ENCODE assay signal across 9 cellular contexts in the genomic region with DNA sequence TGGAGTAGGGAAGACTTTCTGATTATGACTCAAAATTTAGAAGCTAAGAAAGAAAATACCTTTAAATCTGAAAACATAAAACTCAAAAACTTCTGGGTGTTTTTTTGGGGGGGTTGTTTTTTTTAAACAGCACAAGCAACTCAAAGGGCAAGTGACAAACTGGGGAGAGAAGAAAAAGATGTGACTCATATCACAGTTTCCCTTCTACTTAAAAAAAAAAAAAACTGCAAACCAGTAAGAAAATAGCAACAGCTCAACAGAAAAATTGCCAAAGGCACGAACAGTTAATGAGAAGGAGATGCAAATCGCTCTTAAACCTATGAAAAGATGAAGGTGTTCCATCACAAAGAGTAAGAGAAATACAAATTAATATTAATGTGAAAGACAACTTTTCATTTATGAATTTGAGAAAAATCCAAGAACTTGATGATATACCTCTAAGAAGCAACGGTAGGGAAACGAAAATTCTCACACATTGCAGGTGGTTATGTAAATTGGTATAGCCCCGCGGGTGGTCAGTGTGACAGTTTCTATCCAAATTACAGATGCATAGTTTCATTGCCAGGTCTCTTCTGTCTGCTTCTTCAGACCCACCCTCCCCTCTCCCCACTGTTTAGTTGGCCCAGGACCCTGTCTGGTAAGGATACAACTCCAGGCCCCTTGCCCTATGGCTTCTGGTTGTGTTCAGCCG. TPM values are rescaled to one million over a fixed set of nuclear protein-coding genes. Genes with fewer than 3 reads are reported as not detected.
A peak's percentile ranks its signal among the peaks of the same experiment; 100 is the strongest.
DNase-seq lines count a peak whose midpoint lies in the region; ATAC-seq and TF ChIP-seq lines count a peak whose summit lies in the region.
"Had no signal": no experiment of that assay in that cellular context is flagged by ENCODE, and none has a peak within 500 bp of the region (broad histone marks: within the 10 kb centered on the region; RNA-seq: fewer than 3 reads in every experiment).

No MANE protein-coding gene starts in this region.

- H3K4me3 ChIP-seq in GM12875 (ENCODE audit: low read depth, low read length): peak overlapping the region; percentile 12
- H3K4me3 ChIP-seq: lung had no signal

- peak; percentile 24 for DNase-seq in central memory CD4-positive, alpha-beta T cell
- DNase-seq in DMS 273 treated with DMSO at 0.1 percent for 48 hours (lab: John Stamatoyannopoulos, UW) (no peak), DMS 273 (lab: John Stamatoyannopoulos, UW; ENCODE audit: unreplicated experiment) (no peak), NCI-H1417 (lab: John Stamatoyannopoulos, UW) (no peak), left lobe of liver (ENCODE audit: low spot score) (no peak)

- no peak for TF ChIP-seq CTCF in GM12875 (IDR thresholded peaks at IDR 0.05; ENCODE audit: borderline replicate concordance, insufficient read depth, low read depth, low read length)

- peak; percentile 69 for ATAC-seq in GM21367 (IDR thresholded peaks at IDR 0.05; ENCODE audit: unreplicated experiment)
- ATAC-seq in HG03469 (IDR thresholded peaks at IDR 0.05; ENCODE audit: unreplicated experiment): peak; percentile 45
- ATAC-seq in left lobe of liver: no peak

RNA-seq across cellular contexts. Expression of a gene that starts 9.0 kb away (rescaled TPM):
- 13.4 TPM for total RNA-seq in left lobe of liver

RNA-seq across cellular contexts. Expression of a gene that starts 27.5 kb away (rescaled TPM):
- total RNA-seq in left lobe of liver: 12.3 TPM
